ENCODE assay signal across 13 cellular contexts in genomic region chr20:61805781-61806180, GRCh38.
DNase-seq lines count a peak whose midpoint lies in the region; ATAC-seq and TF ChIP-seq lines count a peak whose summit lies in the region.
"Had no signal": no experiment of that assay in that cellular context is flagged by ENCODE, and none has a peak within 500 bp of the region (broad histone marks: within the 10 kb centered on the region; RNA-seq: fewer than 3 reads in every experiment).

No MANE protein-coding gene starts in this region.

- H4K20me1 ChIP-seq in osteoblast (ENCODE audit: insufficient read depth, low read length) = no peaks in the 10 kb centered on the region

- no peak for ATAC-seq in Right ventricle myocardium superior (ENCODE audit: poor library complexity)
- no peak for ATAC-seq in left cardiac atrium
- ATAC-seq in activated CD8-positive, alpha-beta memory T cell treated with anti-CD3 and anti-CD28 coated beads, Interleukin-2, amount 10 ng/mL, durations not matched to agents 7 days and 5 days = no peak
- ATAC-seq in activated CD4-positive, CD25-positive, alpha-beta regulatory T cell treated with anti-CD3 and anti-CD28 coated beads, Interleukin-2, amount 50 U/mL, for 24 hours = no peak

- H3K9me3 ChIP-seq in osteoblast (ENCODE audit: low read depth, low read length) = no peaks in the 10 kb centered on the region

- no peak overlapping the region for H3K27ac Mint-ChIP-seq in chondrocyte (ENCODE audit: unreplicated experiment)
- no peak overlapping the region for H3K27ac Mint-ChIP-seq in activated CD8-positive, alpha-beta memory T cell treated with anti-CD3 and anti-CD28 coated beads, Interleukin-2, amount 10 ng/mL, durations not matched to agents 7 days and 5 days
- H3K27ac Mint-ChIP-seq: CD4-positive, alpha-beta T cell had no signal

- H3K27me3 Mint-ChIP-seq in chondrocyte (ENCODE audit: low read depth) = peaks cover 48% of the 10 kb centered on the region
- peaks cover 5% of the 10 kb centered on the region for H3K27me3 Mint-ChIP-seq in activated CD8-positive, alpha-beta memory T cell treated with anti-CD3 and anti-CD28 coated beads, Interleukin-2, amount 10 ng/mL, durations not matched to agents 7 days and 5 days

- no peaks in the 10 kb centered on the region for H3K36me3 ChIP-seq in osteoblast (ENCODE audit: insufficient read depth, low read length)

- no peak overlapping the region for H3K4me2 ChIP-seq in osteoblast (ENCODE audit: insufficient read depth, low read length)

- DNase-seq in Right ventricle myocardium superior = peak; percentile 14
- no peak for DNase-seq in left cardiac atrium
- peak; percentile 80 for DNase-seq in chondrocyte (ENCODE audit: low spot score)
- DNase-seq in osteoblast (ENCODE audit: insufficient read length, low spot score, missing footprints) = peak; percentile 81
- DNase-seq in activated CD8-positive, alpha-beta memory T cell treated with anti-CD3 and anti-CD28 coated beads, Interleukin-2, amount 10 ng/mL, durations not matched to agents 7 days and 5 days = no peak
- DNase-seq in activated CD4-positive, alpha-beta T cell treated with anti-CD3 and anti-CD28 coated beads, Interleukin-2, amount 50 U/mL, for 48 hours = no peak
- DNase-seq: 8988T; AML-193; C1 segment of cervical spinal cord; Calu3; CD4-positive, alpha-beta T cell; DMS 273 treated with DMSO at 0.1 percent for 48 hours had no signal

- no peak overlapping the region for H3K4me3 Mint-ChIP-seq in chondrocyte (ENCODE audit: unreplicated experiment)
- H3K4me3 Mint-ChIP-seq in activated CD8-positive, alpha-beta memory T cell treated with anti-CD3 and anti-CD28 coated beads, Interleukin-2, amount 10 ng/mL, durations not matched to agents 7 days and 5 days = no peak overlapping the region
- H3K4me3 Mint-ChIP-seq: CD4-positive, alpha-beta T cell had no signal

- no peaks in the 10 kb centered on the region for H3K79me2 ChIP-seq in osteoblast (ENCODE audit: insufficient read depth, low read length)

- peaks cover 3% of the 10 kb centered on the region for H3K4me1 Mint-ChIP-seq in chondrocyte (ENCODE audit: low read depth)
- no peaks in the 10 kb centered on the region for H3K4me1 Mint-ChIP-seq in activated CD8-positive, alpha-beta memory T cell treated with anti-CD3 and anti-CD28 coated beads, Interleukin-2, amount 10 ng/mL, durations not matched to agents 7 days and 5 days

- H3K36me3 Mint-ChIP-seq in chondrocyte (ENCODE audit: low read depth) = no peaks in the 10 kb centered on the region
- H3K36me3 Mint-ChIP-seq in activated CD8-positive, alpha-beta memory T cell treated with anti-CD3 and anti-CD28 coated beads, Interleukin-2, amount 10 ng/mL, durations not matched to agents 7 days and 5 days = no peaks in the 10 kb centered on the region

- H3K27me3 ChIP-seq in osteoblast (ENCODE audit: insufficient read depth, low read length) = peaks cover 10% of the 10 kb centered on the region

- no peaks in the 10 kb centered on the region for H3K9me3 Mint-ChIP-seq in chondrocyte (ENCODE audit: low read depth)
- no peaks in the 10 kb centered on the region for H3K9me3 Mint-ChIP-seq in activated CD8-positive, alpha-beta memory T cell treated with anti-CD3 and anti-CD28 coated beads, Interleukin-2, amount 10 ng/mL, durations not matched to agents 7 days and 5 days (ENCODE audit: low read depth)
- H3K9me3 Mint-ChIP-seq: CD4-positive, alpha-beta T cell had no signal

- TF ChIP-seq CTCF in chondrocyte (IDR thresholded peaks at IDR 0.05) (no peak), osteoblast (IDR thresholded peaks at IDR 0.05; ENCODE audit: extremely low read depth, low read depth, low read length) (no peak)

- CTCF ChIA-PET in activated CD8-positive, alpha-beta memory T cell treated with anti-CD3 and anti-CD28 coated beads, Interleukin-2, amount 10 ng/mL, durations not matched to agents 7 days and 5 days (lab: Charles Lee) = no interaction called here

- no peak overlapping the region for H3K4me3 ChIP-seq in osteoblast (ENCODE audit: insufficient read depth, low read length)

- H3K4me1 ChIP-seq in osteoblast (ENCODE audit: insufficient read depth, low read length) = no peaks in the 10 kb centered on the region

- H3K27ac ChIP-seq in osteoblast (ENCODE audit: low read depth, low read length) = no peak overlapping the region

- intact Hi-C loops in Right ventricle myocardium superior (cut with DNase I) (no loop called here), left cardiac atrium (cut with DNase I) (no loop called here)

- no peak overlapping the region for H2AFZ ChIP-seq in osteoblast (ENCODE audit: low read length)

Comparison
In these comparisons a context has a peak if more than half of its experiments do, and no peak if none do; other contexts are left out.
1. DNase-seq: peak in Right ventricle myocardium superior (single experiment), chondrocyte (single experiment) and osteoblast (single experiment); none in left cardiac atrium (single experiment), activated CD8-positive, alpha-beta memory T cell treated with anti-CD3 and anti-CD28 coated beads, Interleukin-2, amount 10 ng/mL, durations not matched to agents 7 days and 5 days (single experiment) and activated CD4-positive, alpha-beta T cell treated with anti-CD3 and anti-CD28 coated beads, Interleukin-2, amount 50 U/mL, for 48 hours (0 of 2).